15 cellular contexts compared by ENCODE assay signal in the genomic region with DNA sequence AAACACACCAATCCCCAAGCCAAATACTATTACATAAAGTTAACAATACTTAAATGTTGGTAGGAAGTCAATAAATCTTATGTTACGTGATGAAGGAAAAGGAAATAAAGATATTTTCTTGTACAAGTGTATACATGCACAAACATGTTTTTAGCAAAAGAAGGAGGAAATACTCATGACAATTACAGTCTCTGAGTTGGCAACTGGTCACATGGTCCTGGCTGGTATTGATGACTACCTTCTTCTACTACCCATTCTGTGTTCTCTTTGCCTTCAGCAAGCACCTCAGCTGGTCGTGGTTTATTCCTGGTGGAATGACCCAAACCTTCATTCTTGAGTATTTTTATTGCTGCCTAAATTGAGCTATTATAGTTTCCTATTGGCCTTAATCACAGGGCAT.
"Had no signal": no experiment of that assay in that cellular context is flagged by ENCODE, and none has a peak within 500 bp of the region (broad histone marks: within the 10 kb centered on the region; RNA-seq: fewer than 3 reads in every experiment).

No MANE protein-coding gene starts in this region.

- H3K4me1 Mint-ChIP-seq: WTC11 had no signal

- H3K27me3 ChIP-seq: heart right ventricle, neutrophil had no signal

- H3K9me3 Mint-ChIP-seq: activated naive CD4-positive, alpha-beta T cell treated with anti-CD3 and anti-CD28 coated beads, Interleukin-2, amount 50 U/mL, for 72 hours; naive thymus-derived CD8-positive, alpha-beta T cell; WTC11 had no signal

- H3K27ac ChIP-seq: heart right ventricle, parathyroid adenoma had no signal

- H3K4me3 Mint-ChIP-seq: activated CD4-positive, alpha-beta T cell treated with anti-CD3 and anti-CD28 coated beads for 36 hours; naive thymus-derived CD8-positive, alpha-beta T cell; WTC11 had no signal

- H3K9me3 ChIP-seq: heart right ventricle, neutrophil had no signal

- ATAC-seq: activated CD4-positive, alpha-beta T cell treated with anti-CD3 and anti-CD28 coated beads for 36 hours; activated naive CD4-positive, alpha-beta T cell treated with anti-CD3 and anti-CD28 coated beads, Interleukin-2, amount 50 U/mL, for 72 hours; heart right ventricle; left cardiac atrium; naive thymus-derived CD8-positive, alpha-beta T cell; Right ventricle myocardium inferior; sciatic nerve; WTC11 had no signal

- H3K4me3 ChIP-seq: heart right ventricle, smooth muscle cell had no signal

- DNase-seq: activated CD4-positive, alpha-beta T cell treated with anti-CD3 and anti-CD28 coated beads for 36 hours; activated CD8-positive, alpha-beta memory T cell treated with anti-CD3 and anti-CD28 coated beads for 24 hours; activated CD8-positive, alpha-beta memory T cell treated with anti-CD3 and anti-CD28 coated beads, Interleukin-2, amount 50 U/mL, for 48 hours; amniotic stem cell; heart right ventricle; left cardiac atrium; naive thymus-derived CD8-positive, alpha-beta T cell; stimulated activated CD4-positive, alpha-beta T cell treated with anti-CD3 and anti-CD28 coated beads, Interleukin-4, amount 100 ng/mL, for 1 hour had no signal

- H3K9ac ChIP-seq: parathyroid adenoma had no signal

- H3K4me1 ChIP-seq: heart right ventricle, parathyroid adenoma had no signal

- H3K27me3 Mint-ChIP-seq: activated CD4-positive, alpha-beta T cell treated with anti-CD3 and anti-CD28 coated beads for 36 hours; naive thymus-derived CD8-positive, alpha-beta T cell had no signal

- H3K27ac Mint-ChIP-seq: activated CD4-positive, alpha-beta T cell treated with anti-CD3 and anti-CD28 coated beads for 36 hours; WTC11 had no signal
